7 cellular contexts compared by ENCODE assay signal in genomic region chr20:41339957-41340326, GRCh38. TPM values are rescaled to one million over a fixed set of nuclear protein-coding genes. Genes with fewer than 3 reads are reported as not detected.
A peak's percentile ranks its signal among the peaks of the same experiment; 100 is the strongest.
DNase-seq lines count a peak whose midpoint lies in the region; ATAC-seq and TF ChIP-seq lines count a peak whose summit lies in the region.

No MANE protein-coding gene starts in this region.

- H3K4me1 ChIP-seq in lung (ENCODE audit: control insufficient read depth in 2 of 2, insufficient read depth in 2 of 2, low read length in 2 of 2): peaks cover 0 to 3% of the 10 kb centered on the region in 2 donors

- ATAC-seq in GM18517 (IDR thresholded peaks at IDR 0.05; ENCODE audit: unreplicated experiment): peak; percentile 74
- ATAC-seq in HG03521 (IDR thresholded peaks at IDR 0.05; ENCODE audit: unreplicated experiment): peak; percentile 70
- ATAC-seq in lung (ENCODE audit: insufficient read depth, low FRiP score): peak; percentile 79

- peak; percentile 77 for DNase-seq in NCI-H774 (lab: John Stamatoyannopoulos, UW)
- DNase-seq in activated CD8-positive, alpha-beta memory T cell treated with anti-CD3 and anti-CD28 coated beads for 1 hour (ENCODE audit: extremely low read depth in 1 of 2, low read depth in 1 of 2): peak; percentile 64 to 78
- DNase-seq in effector CD8-positive, alpha-beta T cell (lab: John Stamatoyannopoulos, UW): peak; percentile 77
- DNase-seq in lung (ENCODE audit: low spot score): peak; percentile 91
- peak; percentile 70 to 81 (median 71) for DNase-seq in stimulated activated CD4-positive, alpha-beta T cell treated with anti-CD3 and anti-CD28 coated beads, TNF-alpha, amount 100 ng/mL, for 24 hours (ENCODE audit: low read depth in 3 of 3)

- WGBS in lung, 2 donors: 6% methylated on average over 25 of the region's 25 CpGs

- peak overlapping the region; percentile 73 to 75 for H3K27ac ChIP-seq in lung (ENCODE audit: low read depth in 1 of 2, low read length in 1 of 2)

- no peak overlapping the region for H3K4me3 ChIP-seq in lung

- no peaks in the 10 kb centered on the region for H3K27me3 ChIP-seq in lung (ENCODE audit: control insufficient read depth, insufficient read depth)

- H3K36me3 ChIP-seq in lung (ENCODE audit: control insufficient read depth in 2 of 2, insufficient read depth in 2 of 2, low read length in 2 of 2): no peaks in the 10 kb centered on the region

- TF ChIP-seq CTCF in lung (IDR thresholded peaks at IDR 0.05; ENCODE audit: control extremely low read depth, extremely low read depth): peak; percentile 98

- peaks cover 0 to 1% of the 10 kb centered on the region in 2 donors for H3K9me3 ChIP-seq in lung (ENCODE audit: control insufficient read depth in 2 of 2, insufficient read depth in 1 of 2, low read length in 1 of 2)

RNA-seq across cellular contexts. Expression of gene LPIN3, which starts 0.7 kb away (rescaled TPM):
- total RNA-seq in lung: 10 to 100 TPM in 1 of 2 donors, 1 to 10 TPM in 1; 9.2 to 11.5 TPM
- 10 to 100 TPM in 1 of 2 donors, 1 to 10 TPM in 1; 5.2 to 16.4 TPM for polyA plus RNA-seq in lung

RNA-seq across cellular contexts. Expression of gene ZHX3, which starts 22.4 kb away (rescaled TPM):
- total RNA-seq in lung: 10 to 100 TPM; 23.3 to 48.2 TPM
- 10 to 100 TPM in 1 of 2 donors, 1 to 10 TPM in 1; 8.3 to 12.7 TPM for polyA plus RNA-seq in lung

RNA-seq across cellular contexts. Expression of gene EMILIN3, which starts 26.7 kb away (rescaled TPM):
- 1 to 10 TPM in 1 of 2 donors, under 1 TPM in 1; 0.06 to 1.7 TPM for total RNA-seq in lung
- polyA plus RNA-seq in lung: under 1 TPM; 0.12 to 0.46 TPM
